Comparison of ENCODE assay signal across 1 cellular context in genomic region chr5:50710838-50711237, GRCh38.
TF ChIP-seq lines count a peak whose summit lies in the region.

No MANE protein-coding gene starts in this region.

TF ChIP-seq in HEK293, 187 proteins besides CTCF, POLR2A, EP300 and RAD21 (continued from another document):
- no peak for TF ChIP-seq ZNF449 (tag by site-specific recombination; IDR thresholded peaks at IDR 0.05)
- no peak for TF ChIP-seq ZNF37A (tag by site-specific recombination; IDR thresholded peaks at IDR 0.05)
- no peak for TF ChIP-seq ZNF843 (tag by site-specific recombination; IDR thresholded peaks at IDR 0.05)
